8 cellular contexts compared by ENCODE assay signal in the genomic region with DNA sequence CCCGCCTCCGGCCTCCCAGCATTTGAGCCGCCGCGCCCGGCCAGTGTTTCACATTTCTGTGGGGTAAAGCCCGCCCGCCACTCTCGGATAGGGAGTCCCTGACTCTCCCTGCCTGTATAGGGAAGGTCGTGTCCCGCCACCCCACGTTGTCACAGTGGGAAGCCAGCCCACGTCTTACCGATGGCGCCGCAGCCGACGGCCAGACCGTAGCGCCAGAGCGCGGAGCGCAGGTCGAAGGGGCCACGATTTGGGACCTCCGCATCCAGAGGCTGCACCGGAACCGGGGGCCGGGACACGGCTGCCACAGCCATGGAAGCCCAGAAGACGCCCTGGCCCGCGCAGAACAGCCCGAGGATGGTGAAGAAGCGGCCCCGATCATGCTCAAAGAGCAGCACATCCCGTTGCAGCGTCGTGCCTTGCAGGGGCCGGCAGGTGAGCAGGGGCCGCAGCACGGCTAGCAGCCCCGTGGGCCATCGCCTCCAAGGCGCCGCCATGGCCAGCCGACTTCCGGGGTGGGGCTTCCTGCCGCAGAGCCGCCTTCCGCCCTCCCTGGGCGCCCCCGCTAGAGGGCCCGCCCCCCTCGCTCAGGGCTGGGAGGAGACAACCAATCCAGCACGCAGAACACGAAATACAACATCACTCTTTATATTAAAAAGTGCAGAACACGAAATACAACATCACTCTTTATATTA. TPM values are rescaled to one million over a fixed set of nuclear protein-coding genes. Genes with fewer than 3 reads are reported as not detected.
DNase-seq lines count a peak whose midpoint lies in the region; ATAC-seq and TF ChIP-seq lines count a peak whose summit lies in the region.

A gene with protein sequence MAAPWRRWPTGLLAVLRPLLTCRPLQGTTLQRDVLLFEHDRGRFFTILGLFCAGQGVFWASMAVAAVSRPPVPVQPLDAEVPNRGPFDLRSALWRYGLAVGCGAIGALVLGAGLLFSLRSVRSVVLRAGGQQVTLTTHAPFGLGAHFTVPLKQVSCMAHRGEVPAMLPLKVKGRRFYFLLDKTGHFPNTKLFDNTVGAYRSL (minus strand): TSS at position 506 of the 692 bp plus-strand sequence. CDS start 12 bp downstream, at position 494.

- intact Hi-C loops in ascending aorta (cut with DNase I), result loop anchor here (2.0 kb wide), 1 partner anchor 49 kb away; no protein-coding TSS in a partner anchor

- no peaks in the 10 kb centered on the region for H3K9me2 ChIP-seq in hepatocyte (replicated peaks; ENCODE audit: insufficient read depth)

- H3K9me3 ChIP-seq in ascending aorta, result no peaks in the 10 kb centered on the region
- no peaks in the 10 kb centered on the region for H3K9me3 ChIP-seq in hepatocyte (ENCODE audit: low read depth)

- peak within 1 kb of the TSS; percentile 92 for H3K4me2 ChIP-seq in hepatocyte

- H3K79me2 ChIP-seq in hepatocyte, result peaks cover 43% of the 10 kb centered on the region

- under 1% methylated on average over 45 of the region's 58 CpGs for WGBS in hepatocyte (ENCODE audit: low lambda C conversion rate, missing lambda C conversion rate)

- H3K27me3 ChIP-seq in ascending aorta, result no peaks in the 10 kb centered on the region
- H3K27me3 ChIP-seq in hepatocyte, result no peaks in the 10 kb centered on the region

- DNase-seq in GM12865 (ENCODE audit: low read depth), result peak; percentile 88
- DNase-seq in NCI-H1436 treated with DMSO at 0.1 percent for 48 hours (lab: John Stamatoyannopoulos, UW), result peak; percentile 9
- peak; percentile 82 for DNase-seq in T-helper 22 cell (ENCODE audit: low read depth)
- peak; percentile 43 to 94 for DNase-seq in ascending aorta (ENCODE audit: low spot score in 2 of 2)
- DNase-seq in hepatocyte (ENCODE audit: low spot score), result peak; percentile 95
- peak; percentile 25 for DNase-seq in retinal pigment epithelial cell (ENCODE audit: low read depth)

- H3K4me3 ChIP-seq in GM12865 (ENCODE audit: low read depth, low read length) (peak within 1 kb of the TSS; percentile 85), ascending aorta (peak within 1 kb of the TSS; percentile 79 to 95), hepatocyte (peak within 1 kb of the TSS; percentile 87), retinal pigment epithelial cell (ENCODE audit: low read length) (peak within 1 kb of the TSS; percentile 90)

- H4K20me1 ChIP-seq in hepatocyte (ENCODE audit: insufficient read depth, poor library complexity, severe bottlenecking), result no peaks in the 10 kb centered on the region

- H3K4me1 ChIP-seq in ascending aorta (peaks cover 8 to 21% of the 10 kb centered on the region in 2 donors), hepatocyte (ENCODE audit: insufficient read depth) (peaks cover 32% of the 10 kb centered on the region)

- TF ChIP-seq CTCF in GM12865 (IDR thresholded peaks at IDR 0.05; ENCODE audit: insufficient read depth, low read depth, low read length, missing control alignments) (no peak), ascending aorta (IDR thresholded peaks at IDR 0.05) (peak; percentile 7 to 25 (median 8)), hepatocyte (IDR thresholded peaks at IDR 0.05; ENCODE audit: poor library complexity) (no peak), retinal pigment epithelial cell (conservative IDR thresholded peaks at IDR 0.05; ENCODE audit: low read depth, low read length) (no peak)

- H3K36me3 ChIP-seq in ascending aorta, result peaks cover 42 to 54% of the 10 kb centered on the region in 2 donors
- H3K36me3 ChIP-seq in hepatocyte (replicated peaks; ENCODE audit: insufficient read depth, low read depth), result no peaks in the 10 kb centered on the region

- H3K27ac ChIP-seq in ascending aorta (peak within 1 kb of the TSS; percentile 83 to 85), hepatocyte (peak within 1 kb of the TSS; percentile 73)

- H2AFZ ChIP-seq in hepatocyte, result peak within 1 kb of the TSS; percentile 21

- peak; percentile 71 for ATAC-seq in HG02678 (IDR thresholded peaks at IDR 0.05; ENCODE audit: unreplicated experiment)
- no peak for ATAC-seq in GM18517 (IDR thresholded peaks at IDR 0.05; ENCODE audit: unreplicated experiment)

RNA-seq across cellular contexts. Expression of the gene that starts here (rescaled TPM):
- total RNA-seq in ascending aorta (92.5 TPM), hepatocyte (28.4 and 31.9 TPM in 2 replicates)
- polyA plus RNA-seq in hepatocyte, result 30.3 and 36.1 TPM in 2 replicates

Comparison
In these comparisons a context has a peak if more than half of its experiments do, and no peak if none do; other contexts are left out.
1. DNase-seq: peak in every context shown above with its lines; median percentile 95 in hepatocyte; 88 in GM12865; 82 in T-helper 22 cell; 68 in ascending aorta; 25 in retinal pigment epithelial cell; 9 in NCI-H1436 treated with DMSO at 0.1 percent for 48 hours.
2. CTCF ChIP-seq: peak in ascending aorta (3 of 3); none in GM12865 (single experiment), hepatocyte (single experiment) and retinal pigment epithelial cell (single experiment).
3. Peak in every context shown above with its lines, with median percentiles within 50 percentile points of each other: H3K4me3 ChIP-seq.